Comparison of ENCODE assay signal across 21 cellular contexts in genomic region chr7:70539196-70539595, GRCh38.
A peak's percentile ranks its signal among the peaks of the same experiment; 100 is the strongest.
DNase-seq lines count a peak whose midpoint lies in the region; FAIRE-seq and TF ChIP-seq lines count a peak whose summit lies in the region.
"Had no signal": no experiment of that assay in that cellular context is flagged by ENCODE, and none has a peak within 500 bp of the region (broad histone marks: within the 10 kb centered on the region; RNA-seq: fewer than 3 reads in every experiment).

No MANE protein-coding gene starts in this region.

- H2BK5ac ChIP-seq in trophoblast cell (ENCODE audit: low read depth, low read length, poor library complexity): no peak overlapping the region

- H2AFZ ChIP-seq in keratinocyte (ENCODE audit: control insufficient read depth, low read length): peak overlapping the region; percentile 27
- H2AFZ ChIP-seq in trophoblast cell (ENCODE audit: insufficient read depth, low read length, poor library complexity): no peak overlapping the region
- H2AFZ ChIP-seq: GM23248 had no signal

- no peak for FAIRE-seq in bronchial epithelial cell (lab: Jason Lieb, UNC)
- FAIRE-seq in keratinocyte (lab: Jason Lieb, UNC): peak; percentile 77
- FAIRE-seq: G401.6, GM12892 had no signal

- CTCF ChIA-PET in activated naive CD4-positive, alpha-beta T cell treated with anti-CD3 and anti-CD28 coated beads for 36 hours (lab: Charles Lee): no interaction called here
- CTCF ChIA-PET in activated CD4-positive, alpha-beta T cell treated with anti-CD3 and anti-CD28 coated beads, Interleukin-2, amount 10 ng/mL, durations not matched to agents 7 days and 5 days (lab: Charles Lee): no interaction called here

- no peak overlapping the region for H3K27ac ChIP-seq in keratinocyte (ENCODE audit: control insufficient read depth, insufficient read depth, low read length)
- no peak overlapping the region for H3K27ac ChIP-seq in prostate gland
- H3K27ac ChIP-seq in trophoblast cell (ENCODE audit: low read depth, low read length): no peak overlapping the region
- H3K27ac ChIP-seq: GM23248, HL-60 had no signal

- no peaks in the 10 kb centered on the region for H3K27me3 Mint-ChIP-seq in activated naive CD4-positive, alpha-beta T cell treated with anti-CD3 and anti-CD28 coated beads for 36 hours (ENCODE audit: low read depth)
- H3K27me3 Mint-ChIP-seq in activated CD4-positive, alpha-beta T cell treated with anti-CD3 and anti-CD28 coated beads, Interleukin-2, amount 10 ng/mL, durations not matched to agents 7 days and 5 days: no peaks in the 10 kb centered on the region

- no peak overlapping the region for H3K4me3 ChIP-seq in bronchial epithelial cell (ENCODE audit: low read depth, low read length)
- no peak overlapping the region for H3K4me3 ChIP-seq in keratinocyte (ENCODE audit: control insufficient read depth in 2 of 3, extremely low read depth in 1 of 3, insufficient read depth in 2 of 3, low read depth in 1 of 3, low read length in 3 of 3)
- no peak overlapping the region for H3K4me3 ChIP-seq in prostate gland
- H3K4me3 ChIP-seq in trophoblast cell (ENCODE audit: low read depth, low read length): no peak overlapping the region
- H3K4me3 ChIP-seq: GM23248 had no signal

- no peak overlapping the region for H3K23ac ChIP-seq in trophoblast cell (ENCODE audit: low read length)

- no peaks in the 10 kb centered on the region for H3K9me1 ChIP-seq in keratinocyte (ENCODE audit: control insufficient read depth, extremely low read depth, insufficient read depth, low read length)

- H3K27me3 ChIP-seq in bronchial epithelial cell (ENCODE audit: control insufficient read depth, insufficient read depth, low read length) (no peaks in the 10 kb centered on the region), keratinocyte (ENCODE audit: control insufficient read depth, extremely low read depth, insufficient read depth, low read length) (peaks cover 5% of the 10 kb centered on the region), prostate gland (replicated peaks; ENCODE audit: insufficient read depth) (no peaks in the 10 kb centered on the region), trophoblast cell (ENCODE audit: insufficient read depth, low read length) (no peaks in the 10 kb centered on the region)

- no peak overlapping the region for H2BK120ac ChIP-seq in trophoblast cell (ENCODE audit: insufficient read depth, low read length, poor library complexity)

- H4K8ac ChIP-seq in trophoblast cell (ENCODE audit: low read depth, low read length): no peak overlapping the region

- dilution Hi-C loops in keratinocyte (cut with MboI; ENCODE audit: extremely low pct_ligation_motif_present, low sequenced_read_pairs): no loop called here

- H3K79me2 ChIP-seq in keratinocyte (ENCODE audit: control insufficient read depth, insufficient read depth, low read length) (no peaks in the 10 kb centered on the region), trophoblast cell (ENCODE audit: control insufficient read depth, insufficient read depth, low read length, poor library complexity) (no peaks in the 10 kb centered on the region)

- no peaks in the 10 kb centered on the region for H3K36me3 Mint-ChIP-seq in activated naive CD4-positive, alpha-beta T cell treated with anti-CD3 and anti-CD28 coated beads for 36 hours (ENCODE audit: low read depth)
- H3K36me3 Mint-ChIP-seq in activated CD4-positive, alpha-beta T cell treated with anti-CD3 and anti-CD28 coated beads, Interleukin-2, amount 10 ng/mL, durations not matched to agents 7 days and 5 days (ENCODE audit: low read depth): no peaks in the 10 kb centered on the region
- H3K36me3 Mint-ChIP-seq: CD4-positive, CD25-positive, alpha-beta regulatory T cell had no signal

- H3K4me3 Mint-ChIP-seq in activated naive CD4-positive, alpha-beta T cell treated with anti-CD3 and anti-CD28 coated beads for 36 hours: no peak overlapping the region
- H3K4me3 Mint-ChIP-seq in activated CD4-positive, alpha-beta T cell treated with anti-CD3 and anti-CD28 coated beads, Interleukin-2, amount 10 ng/mL, durations not matched to agents 7 days and 5 days: no peak overlapping the region
- H3K4me3 Mint-ChIP-seq: CD4-positive, CD25-positive, alpha-beta regulatory T cell had no signal

- H3K14ac ChIP-seq in trophoblast cell (ENCODE audit: low read length): no peak overlapping the region

- intact Hi-C loops in prostate gland (cut with DNase I): no loop called here
- intact Hi-C loops in activated naive CD4-positive, alpha-beta T cell treated with anti-CD3 and anti-CD28 coated beads for 36 hours (cut with micrococcal nuclease): no loop called here

- H3K9me3 ChIP-seq in keratinocyte (ENCODE audit: control insufficient read depth, low read depth, low read length) (no peaks in the 10 kb centered on the region), prostate gland (no peaks in the 10 kb centered on the region), trophoblast cell (ENCODE audit: insufficient read depth, low read depth, low read length) (no peaks in the 10 kb centered on the region)

- DNase-seq in HPDE6-E6E7 (ENCODE audit: extremely low spot score): peak; percentile 8
- peak; percentile 42 for DNase-seq in bronchial epithelial cell (ENCODE audit: low read depth)
- no peak for DNase-seq in keratinocyte (ENCODE audit: low read depth, low spot score)
- DNase-seq in prostate gland (ENCODE audit: low spot score): peak; percentile 8
- DNase-seq in activated naive CD4-positive, alpha-beta T cell treated with anti-CD3 and anti-CD28 coated beads for 36 hours: no peak
- no peak for DNase-seq in SW480 (ENCODE audit: low spot score)
- no peak for DNase-seq in activated CD4-positive, alpha-beta T cell treated with anti-CD3 and anti-CD28 coated beads, Interleukin-2, amount 10 ng/mL, durations not matched to agents 7 days and 5 days
- DNase-seq in trophoblast cell: no peak
- DNase-seq: AML-193; Calu3; CD4-positive, CD25-positive, alpha-beta regulatory T cell; DMS79; GM23248; KG1; NCI-H1092 treated with DMSO at 0.1 percent for 48 hours; NCI-H187; NCI-H2171; SHP77 had no signal

- POLR2A ChIA-PET in activated CD4-positive, alpha-beta T cell treated with anti-CD3 and anti-CD28 coated beads, Interleukin-2, amount 10 ng/mL, durations not matched to agents 7 days and 5 days (lab: Charles Lee): no interaction called here

- H2AK5ac ChIP-seq in trophoblast cell (ENCODE audit: low read length): no peak overlapping the region

- no peak for TF ChIP-seq POLR2A in prostate gland (IDR thresholded peaks at IDR 0.05)

- H4K12ac ChIP-seq in trophoblast cell (ENCODE audit: low read depth, low read length): no peak overlapping the region

- no peak overlapping the region for H3K4ac ChIP-seq in trophoblast cell (ENCODE audit: low read depth, low read length)

- H3K18ac ChIP-seq in trophoblast cell (ENCODE audit: low read length): no peak overlapping the region

- H3K4me2 ChIP-seq in keratinocyte (ENCODE audit: control insufficient read depth, extremely low read depth, insufficient read depth, low read depth, low read length): no peak overlapping the region
- H3K4me2 ChIP-seq in trophoblast cell (ENCODE audit: low read length): no peak overlapping the region

- H3K9me3 Mint-ChIP-seq in activated naive CD4-positive, alpha-beta T cell treated with anti-CD3 and anti-CD28 coated beads for 36 hours: peaks cover 2% of the 10 kb centered on the region
- H3K9me3 Mint-ChIP-seq in activated CD4-positive, alpha-beta T cell treated with anti-CD3 and anti-CD28 coated beads, Interleukin-2, amount 10 ng/mL, durations not matched to agents 7 days and 5 days: no peaks in the 10 kb centered on the region

- no peak overlapping the region for H3K27ac Mint-ChIP-seq in activated naive CD4-positive, alpha-beta T cell treated with anti-CD3 and anti-CD28 coated beads for 36 hours
- H3K27ac Mint-ChIP-seq in activated CD4-positive, alpha-beta T cell treated with anti-CD3 and anti-CD28 coated beads, Interleukin-2, amount 10 ng/mL, durations not matched to agents 7 days and 5 days: no peak overlapping the region
- H3K27ac Mint-ChIP-seq: CD4-positive, CD25-positive, alpha-beta regulatory T cell had no signal

- no peaks in the 10 kb centered on the region for H3K79me1 ChIP-seq in trophoblast cell (ENCODE audit: low read length)

- H4K91ac ChIP-seq in trophoblast cell (ENCODE audit: low read depth, low read length): no peak overlapping the region

- no peak overlapping the region for H2BK12ac ChIP-seq in trophoblast cell (ENCODE audit: low read length)

- H3K4me1 Mint-ChIP-seq in activated naive CD4-positive, alpha-beta T cell treated with anti-CD3 and anti-CD28 coated beads for 36 hours (ENCODE audit: low read depth): no peaks in the 10 kb centered on the region
- no peaks in the 10 kb centered on the region for H3K4me1 Mint-ChIP-seq in activated CD4-positive, alpha-beta T cell treated with anti-CD3 and anti-CD28 coated beads, Interleukin-2, amount 10 ng/mL, durations not matched to agents 7 days and 5 days
- H3K4me1 Mint-ChIP-seq: CD4-positive, CD25-positive, alpha-beta regulatory T cell had no signal

- H3K36me3 ChIP-seq in bronchial epithelial cell (ENCODE audit: control insufficient read depth, insufficient read depth, low read length) (no peaks in the 10 kb centered on the region), keratinocyte (ENCODE audit: control insufficient read depth in 2 of 2, extremely low read depth in 1 of 2, insufficient read depth in 2 of 2, low read length in 2 of 2) (no peaks in the 10 kb centered on the region), prostate gland (no peaks in the 10 kb centered on the region), trophoblast cell (ENCODE audit: control insufficient read depth in 1 of 2, insufficient read depth in 2 of 2, low read length in 2 of 2) (no peaks in the 10 kb centered on the region)

- no peaks in the 10 kb centered on the region for H4K20me1 ChIP-seq in keratinocyte (ENCODE audit: control insufficient read depth, extremely low read depth, insufficient read depth, low read length)

- no peak overlapping the region for H3K9ac ChIP-seq in keratinocyte (ENCODE audit: control insufficient read depth, extremely low read depth, insufficient read depth, low read length)
- no peak overlapping the region for H3K9ac ChIP-seq in trophoblast cell (ENCODE audit: low read length)
- H3K9ac ChIP-seq: GM23248 had no signal

- no peak for TF ChIP-seq CTCF in bronchial epithelial cell (IDR thresholded peaks at IDR 0.05; ENCODE audit: insufficient read depth, low read length, severe bottlenecking)
- TF ChIP-seq CTCF in keratinocyte (optimal IDR thresholded peaks at IDR 0.05 in 1 of 3, IDR thresholded peaks at IDR 0.05 in 1 of 3, conservative IDR thresholded peaks at IDR 0.05 in 1 of 3; ENCODE audit: extremely low read depth in 1 of 3, insufficient read depth in 2 of 3, low read length in 3 of 3): no peak
- TF ChIP-seq CTCF in prostate gland (IDR thresholded peaks at IDR 0.05): no peak

- H3K4me1 ChIP-seq in keratinocyte (ENCODE audit: control insufficient read depth, extremely low read depth, insufficient read depth, low read length) (peaks cover 3% of the 10 kb centered on the region), prostate gland (replicated peaks) (no peaks in the 10 kb centered on the region), trophoblast cell (ENCODE audit: control insufficient read depth in 1 of 2, insufficient read depth in 2 of 2, low read length in 2 of 2) (no peaks in the 10 kb centered on the region)

Comparison
In these comparisons a context has a peak if more than half of its experiments do, and no peak if none do; other contexts are left out.
1. DNase-seq: peak in HPDE6-E6E7 (single experiment), bronchial epithelial cell (single experiment) and prostate gland (single experiment); none in keratinocyte (single experiment), activated naive CD4-positive, alpha-beta T cell treated with anti-CD3 and anti-CD28 coated beads for 36 hours (single experiment), SW480 (single experiment), activated CD4-positive, alpha-beta T cell treated with anti-CD3 and anti-CD28 coated beads, Interleukin-2, amount 10 ng/mL, durations not matched to agents 7 days and 5 days (single experiment) and trophoblast cell (0 of 2).